ENCODE assay signal across 8 cellular contexts in genomic region chr20:57398231-57398821, GRCh38. TPM values are rescaled to one million over a fixed set of nuclear protein-coding genes. Genes with fewer than 3 reads are reported as not detected.
DNase-seq lines count a peak whose midpoint lies in the region; ATAC-seq lines count a peak whose summit lies in the region.

No MANE protein-coding gene starts in this region.

- peak; percentile 30 for DNase-seq in NCI-H510A (lab: John Stamatoyannopoulos, UW)
- peak; percentile 94 for DNase-seq in activated gamma-delta T cell (lab: John Stamatoyannopoulos, UW)
- DNase-seq in stimulated activated CD8-positive, alpha-beta memory T cell treated with anti-CD3 and anti-CD28 coated beads, Interleukin-7, amount 100 ng/mL, for 4 hours (ENCODE audit: low read depth in 2 of 2): peak; percentile 84 to 94
- DNase-seq in dedifferentiated amniotic fluid mesenchymal stem cell (ENCODE audit: extremely low spot score): no peak
- DNase-seq in H4 (ENCODE audit: low spot score): no peak

- H3K4me3 ChIP-seq in mononuclear cell (ENCODE audit: low read length): peak overlapping the region; percentile 15

- H3K27me3 ChIP-seq in mononuclear cell (ENCODE audit: insufficient read depth, low read length): no peaks in the 10 kb centered on the region

- peaks cover 98% of the 10 kb centered on the region for H3K4me1 ChIP-seq in mononuclear cell (ENCODE audit: insufficient read depth, low read length)

- peak; percentile 54 for ATAC-seq in GM18502 (IDR thresholded peaks at IDR 0.05; ENCODE audit: poor library complexity, unreplicated experiment)
- peak; percentile 61 for ATAC-seq in HG02759 (IDR thresholded peaks at IDR 0.05; ENCODE audit: unreplicated experiment)

- H3K9me3 ChIP-seq in mononuclear cell (ENCODE audit: low read depth, low read length): no peaks in the 10 kb centered on the region

RNA-seq across cellular contexts. Expression of gene RBM38, which starts 7.1 kb away (rescaled TPM):
- total RNA-seq in mononuclear cell: 242 TPM
- 7.4 and 12.3 TPM in 2 replicates for total RNA-seq in H4 (2014; rRNA removed; shearing (Covaris generic))

RNA-seq across cellular contexts. Expression of gene RAE1, which starts 47.3 kb away (rescaled TPM):
- total RNA-seq in mononuclear cell: 37.6 TPM
- total RNA-seq in H4 (2014; rRNA removed; shearing (Covaris generic)): 51.1 and 57.1 TPM in 2 replicates

Comparison
In these comparisons a context has a peak if more than half of its experiments do, and no peak if none do; other contexts are left out.
1. DNase-seq: peak in NCI-H510A (single experiment), activated gamma-delta T cell (single experiment) and stimulated activated CD8-positive, alpha-beta memory T cell treated with anti-CD3 and anti-CD28 coated beads, Interleukin-7, amount 100 ng/mL, for 4 hours (2 of 2); none in dedifferentiated amniotic fluid mesenchymal stem cell (single experiment) and H4 (single experiment).
2. RNA of gene RBM38, which starts 7.1 kb away (total RNA-seq): 242 TPM in mononuclear cell (single experiment); 7.4 to 12.3 TPM in H4; every median in the first group is over 10 times any median in the second.